ENCODE assay signal across 8 cellular contexts in genomic region chr2:24792874-24793751, GRCh38. TPM values are rescaled to one million over a fixed set of nuclear protein-coding genes. Genes with fewer than 3 reads are reported as not detected.
DNase-seq lines count a peak whose midpoint lies in the region; ATAC-seq and TF ChIP-seq lines count a peak whose summit lies in the region.

A gene with protein sequence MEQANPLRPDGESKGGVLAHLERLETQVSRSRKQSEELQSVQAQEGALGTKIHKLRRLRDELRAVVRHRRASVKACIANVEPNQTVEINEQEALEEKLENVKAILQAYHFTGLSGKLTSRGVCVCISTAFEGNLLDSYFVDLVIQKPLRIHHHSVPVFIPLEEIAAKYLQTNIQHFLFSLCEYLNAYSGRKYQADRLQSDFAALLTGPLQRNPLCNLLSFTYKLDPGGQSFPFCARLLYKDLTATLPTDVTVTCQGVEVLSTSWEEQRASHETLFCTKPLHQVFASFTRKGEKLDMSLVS (plus strand): TSS chr2:24793425. CDS start chr2:24793920, 495 bp downstream.
PTRHD1 (minus strand) TSS chr2:24793391; CDS start chr2:24793377, 14 bp downstream.

- peak in 1 of 2 donors; percentile 63 for TF ChIP-seq POLR2A in uterus (IDR thresholded peaks at IDR 0.05)

- 0 to 1% (median 0%) methylated on average over 67 to 72 of the region's 72 CpGs for WGBS in psoas muscle, 3 donors

- H3K9me3 ChIP-seq in psoas muscle (no peaks in the 10 kb centered on the region), uterus (no peaks in the 10 kb centered on the region)

- ATAC-seq in GM18499 (IDR thresholded peaks at IDR 0.05; ENCODE audit: insufficient read depth, unreplicated experiment) (peak; percentile 86), HG02943 (IDR thresholded peaks at IDR 0.05; ENCODE audit: low read depth, unreplicated experiment) (peak; percentile 89), left ventricle myocardium superior (peak; percentile 99), psoas muscle (peak; percentile 98 to 100 (median 100))

- DNase-seq in NCI-H187 (lab: John Stamatoyannopoulos, UW) = peak; percentile 95 to 98
- DNase-seq in T-helper 2 cell = peak; percentile 83 to 97 (median 92)
- DNase-seq in left ventricle myocardium superior = peak; percentile 97
- peak; percentile 96 to 98 for DNase-seq in psoas muscle
- peak; percentile 95 for DNase-seq in uterus

- H3K36me3 ChIP-seq in psoas muscle (ENCODE audit: insufficient read depth in 1 of 2, low read depth in 1 of 2) = peaks cover 0 to 19% of the 10 kb centered on the region in 2 donors
- no peaks in the 10 kb centered on the region for H3K36me3 ChIP-seq in uterus

- H3K27me3 ChIP-seq in psoas muscle (ENCODE audit: insufficient read depth in 3 of 3, low read length in 2 of 3) (no peaks in the 10 kb centered on the region), uterus (no peaks in the 10 kb centered on the region)

- TF ChIP-seq CTCF in psoas muscle (IDR thresholded peaks at IDR 0.05) = peak; percentile 62
- peak; percentile 42 to 63 (median 59) for TF ChIP-seq CTCF in uterus (IDR thresholded peaks at IDR 0.05)

- H3K27ac ChIP-seq in angular gyrus (ENCODE audit: low read depth, low read length) (peak within 1 kb of the TSS; percentile 99), psoas muscle (peak within 1 kb of the TSS; percentile 100), uterus (peak within 1 kb of the TSS; percentile 95 to 99)

- intact Hi-C loops in left ventricle myocardium superior (cut with micrococcal nuclease) = no loop called here
- intact Hi-C loops in psoas muscle (cut with DNase I) = no loop called here
- intact Hi-C loops in uterus (cut with DNase I; ENCODE audit: low total_unique reads) = no loop called here

- H3K4me1 ChIP-seq in psoas muscle = peaks cover 7% of the 10 kb centered on the region
- peaks cover 0 to 6% of the 10 kb centered on the region in 2 donors for H3K4me1 ChIP-seq in uterus

- peak within 1 kb of the TSS; percentile 97 for H3K4me3 ChIP-seq in psoas muscle
- H3K4me3 ChIP-seq in uterus = peak within 1 kb of the TSS; percentile 75 to 84

RNA-seq across cellular contexts. Expression of the first gene that starts in this region (rescaled TPM):
- total RNA-seq in left ventricle myocardium superior (2.2 TPM), psoas muscle (1 to 10 TPM; 1.8 to 3.2 (median 2.4) TPM), uterus (10 to 100 TPM in 1 of 4 donors, 1 to 10 TPM in 3; 1.0 to 16.0 (median 2.2) TPM)
- polyA plus RNA-seq in psoas muscle = 1 to 10 TPM; 1.6 to 5.4 (median 2.9) TPM

RNA-seq across cellular contexts. Expression of gene PTRHD1, which starts in this region (rescaled TPM):
- total RNA-seq in left ventricle myocardium superior (28.2 TPM), psoas muscle (10 to 100 TPM; 16.6 to 34.9 (median 20.8) TPM), uterus (100 to 1,000 TPM in 1 of 4 donors, 10 to 100 TPM in 2, 1 to 10 TPM in 1; 4.7 to 226 (median 22.8) TPM)
- polyA plus RNA-seq in psoas muscle = 10 to 100 TPM; 27.1 to 38.3 (median 28.8) TPM

Comparison
In these comparisons a context has a peak if more than half of its experiments do, and no peak if none do; other contexts are left out.
1. Peak in every context shown above with its lines: DNase-seq, ATAC-seq, H3K4me3 ChIP-seq and H3K27ac ChIP-seq.